ENCODE assay signal across 1 cellular context in the genomic region with DNA sequence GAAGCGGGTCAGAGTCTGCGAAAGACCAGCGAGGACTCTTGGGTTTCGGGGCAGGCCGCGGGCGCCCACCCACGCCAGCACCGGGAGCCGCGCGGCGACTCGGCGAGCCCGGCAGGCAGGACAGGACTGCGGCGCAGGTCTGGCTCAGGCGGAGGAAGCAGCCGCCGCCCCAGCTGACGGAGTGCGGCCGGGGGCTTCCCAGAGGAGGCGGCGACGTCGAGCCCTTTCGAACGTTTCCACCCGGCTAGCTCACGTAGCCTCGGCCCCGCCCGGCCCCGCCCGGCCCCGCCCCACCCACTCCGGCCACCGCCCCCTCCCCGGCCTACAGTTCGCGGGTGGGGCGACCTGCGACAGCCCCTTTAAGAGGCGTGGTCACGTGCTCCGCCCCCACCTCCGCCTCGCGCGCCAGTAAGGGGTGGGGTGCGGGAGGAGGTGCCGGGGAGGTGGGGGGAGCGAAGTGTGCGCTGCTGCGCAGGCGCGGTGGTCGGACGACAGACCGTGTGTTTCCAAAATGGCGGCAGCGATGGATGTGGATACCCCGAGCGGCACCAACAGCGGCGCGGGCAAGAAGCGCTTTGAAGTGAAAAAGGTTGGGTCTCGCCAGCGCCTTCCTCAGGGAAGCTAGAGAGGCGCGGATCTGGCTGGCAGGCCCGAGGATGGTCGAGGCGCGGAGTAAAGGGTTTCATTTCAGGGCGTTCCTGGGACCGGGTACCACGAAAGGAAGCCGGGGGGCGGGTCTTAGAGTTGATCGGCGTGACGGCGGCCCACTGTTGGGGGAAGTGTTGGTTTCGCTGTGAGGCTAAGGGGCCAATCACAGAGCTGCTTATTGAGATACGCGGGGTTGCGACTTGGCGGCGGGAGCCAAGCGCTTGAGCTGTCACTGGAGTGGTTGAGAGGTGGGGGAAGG.
TF ChIP-seq lines count a peak whose summit lies in the region.

A gene (plus strand): TSS at position 491 of the 907 bp plus-strand sequence. CDS start 21 bp downstream, at position 512.

TF ChIP-seq in K562, 482 proteins besides CTCF, POLR2A, EP300 and RAD21 (continued from another document and continues in another):
- TF ChIP-seq, protein P1, sequence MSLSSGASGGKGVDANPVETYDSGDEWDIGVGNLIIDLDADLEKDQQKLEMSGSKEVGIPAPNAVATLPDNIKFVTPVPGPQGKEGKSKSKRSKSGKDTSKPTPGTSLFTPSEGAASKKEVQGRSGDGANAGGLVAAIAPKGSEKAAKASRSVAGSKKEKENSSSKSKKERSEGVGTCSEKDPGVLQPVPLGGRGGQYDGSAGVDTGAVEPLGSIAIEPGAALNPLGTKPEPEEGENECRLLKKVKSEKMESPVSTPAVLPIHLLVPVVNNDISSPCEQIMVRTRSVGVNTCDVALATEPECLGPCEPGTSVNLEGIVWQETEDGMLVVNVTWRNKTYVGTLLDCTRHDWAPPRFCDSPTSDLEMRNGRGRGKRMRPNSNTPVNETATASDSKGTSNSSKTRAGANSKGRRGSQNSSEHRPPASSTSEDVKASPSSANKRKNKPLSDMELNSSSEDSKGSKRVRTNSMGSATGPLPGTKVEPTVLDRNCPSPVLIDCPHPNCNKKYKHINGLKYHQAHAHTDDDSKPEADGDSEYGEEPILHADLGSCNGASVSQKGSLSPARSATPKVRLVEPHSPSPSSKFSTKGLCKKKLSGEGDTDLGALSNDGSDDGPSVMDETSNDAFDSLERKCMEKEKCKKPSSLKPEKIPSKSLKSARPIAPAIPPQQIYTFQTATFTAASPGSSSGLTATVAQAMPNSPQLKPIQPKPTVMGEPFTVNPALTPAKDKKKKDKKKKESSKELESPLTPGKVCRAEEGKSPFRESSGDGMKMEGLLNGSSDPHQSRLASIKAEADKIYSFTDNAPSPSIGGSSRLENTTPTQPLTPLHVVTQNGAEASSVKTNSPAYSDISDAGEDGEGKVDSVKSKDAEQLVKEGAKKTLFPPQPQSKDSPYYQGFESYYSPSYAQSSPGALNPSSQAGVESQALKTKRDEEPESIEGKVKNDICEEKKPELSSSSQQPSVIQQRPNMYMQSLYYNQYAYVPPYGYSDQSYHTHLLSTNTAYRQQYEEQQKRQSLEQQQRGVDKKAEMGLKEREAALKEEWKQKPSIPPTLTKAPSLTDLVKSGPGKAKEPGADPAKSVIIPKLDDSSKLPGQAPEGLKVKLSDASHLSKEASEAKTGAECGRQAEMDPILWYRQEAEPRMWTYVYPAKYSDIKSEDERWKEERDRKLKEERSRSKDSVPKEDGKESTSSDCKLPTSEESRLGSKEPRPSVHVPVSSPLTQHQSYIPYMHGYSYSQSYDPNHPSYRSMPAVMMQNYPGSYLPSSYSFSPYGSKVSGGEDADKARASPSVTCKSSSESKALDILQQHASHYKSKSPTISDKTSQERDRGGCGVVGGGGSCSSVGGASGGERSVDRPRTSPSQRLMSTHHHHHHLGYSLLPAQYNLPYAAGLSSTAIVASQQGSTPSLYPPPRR (CRISPR knock-in tag; IDR thresholded peaks at IDR 0.05; ENCODE audit: borderline replicate concordance): no peak
- TF ChIP-seq PHB (CRISPR knock-in tag; IDR thresholded peaks at IDR 0.05) (no peak), NCOA6 (IDR thresholded peaks at IDR 0.05) (no peak), NCOR1 (IDR thresholded peaks at IDR 0.05) (no peak; the same call in 1 of the 2 replicates), KLF16 (IDR thresholded peaks at IDR 0.05) (no peak), RNF2 (IDR thresholded peaks at IDR 0.05) (no peak), YBX1 (IDR thresholded peaks at IDR 0.05) (no peak), HNRNPH1 (optimal IDR thresholded peaks at IDR 0.05; ENCODE audit: low read depth, low read length) (no peak), ZBTB8A (IDR thresholded peaks at IDR 0.05; ENCODE audit: partially characterized antibody) (no peak), SMARCB1 (IDR thresholded peaks at IDR 0.05; ENCODE audit: insufficient read length, low read depth) (no peak), FOXM1 (IDR thresholded peaks at IDR 0.05; ENCODE audit: low read depth) (no peak), FOXM1 (CRISPR knock-in tag; IDR thresholded peaks at IDR 0.05; ENCODE audit: low read depth) (no peak), DNMT1 (IDR thresholded peaks at IDR 0.05) (no peak), SPI1 (IDR thresholded peaks at IDR 0.05; ENCODE audit: borderline replicate concordance, low read depth, low read length) (no peak), MCM5 (IDR thresholded peaks at IDR 0.05; ENCODE audit: low read depth) (no peak), ZNF431 (CRISPR knock-in tag; IDR thresholded peaks at IDR 0.05) (no peak), SAP30 (IDR thresholded peaks at IDR 0.05; ENCODE audit: borderline replicate concordance, insufficient read depth, low read depth, low read length, poor library complexity, severe bottlenecking) (peak; percentile 42), SMARCE1 (IDR thresholded peaks at IDR 0.05) (no peak), SETDB1 (IDR thresholded peaks at IDR 0.05; ENCODE audit: low read length) (no peak), ZBED1 (IDR thresholded peaks at IDR 0.05) (no peak; the same call in 1 of the 2 replicates), ZNF239 (CRISPR knock-in tag; IDR thresholded peaks at IDR 0.05) (no peak), FOXP1 (CRISPR knock-in tag; IDR thresholded peaks at IDR 0.05) (0 out of 2 replicates have a peak, but pooled peaks have one; percentile 37), TCF7L2 (IDR thresholded peaks at IDR 0.05; ENCODE audit: low read depth, low read length) (no peak), SRSF9 (IDR thresholded peaks at IDR 0.05; ENCODE audit: borderline replicate concordance, low read depth, low read length) (no peak), ETV6 (IDR thresholded peaks at IDR 0.05; ENCODE audit: borderline replicate concordance in 1 of 2, low read depth in 2 of 2, low read length in 1 of 2) (no peak), ETV6 (CRISPR knock-in tag; IDR thresholded peaks at IDR 0.05; ENCODE audit: borderline replicate concordance) (no peak), POU5F1 (IDR thresholded peaks at IDR 0.05; ENCODE audit: borderline replicate concordance, low read depth, low read length, partially characterized antibody) (no peak), ZSCAN32 (CRISPR knock-in tag; IDR thresholded peaks at IDR 0.05) (no peak), ZNF764 (CRISPR knock-in tag; IDR thresholded peaks at IDR 0.05; ENCODE audit: low read depth) (no peak), SMC3 (conservative IDR thresholded peaks at IDR 0.05; ENCODE audit: insufficient read depth, low read depth, low read length) (no peak), KDM1A (IDR thresholded peaks at IDR 0.05) (no peak), COPS2 (conservative IDR thresholded peaks at IDR 0.05) (no peak), BRCA1 (IDR thresholded peaks at IDR 0.05) (no peak), BRCA1 (CRISPR knock-in tag; IDR thresholded peaks at IDR 0.05) (no peak), DMBX1 (CRISPR knock-in tag; IDR thresholded peaks at IDR 0.05; ENCODE audit: borderline replicate concordance) (no peak), ARHGAP35 (IDR thresholded peaks at IDR 0.05; ENCODE audit: partially characterized antibody) (no peak), NFE2L1 (tag; IDR thresholded peaks at IDR 0.05; ENCODE audit: borderline replicate concordance, low read depth) (no peak), ZNF3 (CRISPR knock-in tag; IDR thresholded peaks at IDR 0.05) (no peak), TCF3 (CRISPR knock-in tag; IDR thresholded peaks at IDR 0.05) (no peak), PHTF2 (CRISPR knock-in tag; IDR thresholded peaks at IDR 0.05) (no peak), NR2C2 (CRISPR knock-in tag; IDR thresholded peaks at IDR 0.05) (no peak), NR2C2 (tag; IDR thresholded peaks at IDR 0.05) (peak; percentile 97), FOSL1 (tag; conservative IDR thresholded peaks at IDR 0.05) (no peak), NFXL1 (CRISPR knock-in tag; IDR thresholded peaks at IDR 0.05) (no peak)
- TF ChIP-seq, protein P2, sequence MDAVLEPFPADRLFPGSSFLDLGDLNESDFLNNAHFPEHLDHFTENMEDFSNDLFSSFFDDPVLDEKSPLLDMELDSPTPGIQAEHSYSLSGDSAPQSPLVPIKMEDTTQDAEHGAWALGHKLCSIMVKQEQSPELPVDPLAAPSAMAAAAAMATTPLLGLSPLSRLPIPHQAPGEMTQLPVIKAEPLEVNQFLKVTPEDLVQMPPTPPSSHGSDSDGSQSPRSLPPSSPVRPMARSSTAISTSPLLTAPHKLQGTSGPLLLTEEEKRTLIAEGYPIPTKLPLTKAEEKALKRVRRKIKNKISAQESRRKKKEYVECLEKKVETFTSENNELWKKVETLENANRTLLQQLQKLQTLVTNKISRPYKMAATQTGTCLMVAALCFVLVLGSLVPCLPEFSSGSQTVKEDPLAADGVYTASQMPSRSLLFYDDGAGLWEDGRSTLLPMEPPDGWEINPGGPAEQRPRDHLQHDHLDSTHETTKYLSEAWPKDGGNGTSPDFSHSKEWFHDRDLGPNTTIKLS (IDR thresholded peaks at IDR 0.05; ENCODE audit: borderline replicate concordance, low read depth): peak; percentile 25; the same call in 1 of the 2 replicates
- TF ChIP-seq, protein P3, sequence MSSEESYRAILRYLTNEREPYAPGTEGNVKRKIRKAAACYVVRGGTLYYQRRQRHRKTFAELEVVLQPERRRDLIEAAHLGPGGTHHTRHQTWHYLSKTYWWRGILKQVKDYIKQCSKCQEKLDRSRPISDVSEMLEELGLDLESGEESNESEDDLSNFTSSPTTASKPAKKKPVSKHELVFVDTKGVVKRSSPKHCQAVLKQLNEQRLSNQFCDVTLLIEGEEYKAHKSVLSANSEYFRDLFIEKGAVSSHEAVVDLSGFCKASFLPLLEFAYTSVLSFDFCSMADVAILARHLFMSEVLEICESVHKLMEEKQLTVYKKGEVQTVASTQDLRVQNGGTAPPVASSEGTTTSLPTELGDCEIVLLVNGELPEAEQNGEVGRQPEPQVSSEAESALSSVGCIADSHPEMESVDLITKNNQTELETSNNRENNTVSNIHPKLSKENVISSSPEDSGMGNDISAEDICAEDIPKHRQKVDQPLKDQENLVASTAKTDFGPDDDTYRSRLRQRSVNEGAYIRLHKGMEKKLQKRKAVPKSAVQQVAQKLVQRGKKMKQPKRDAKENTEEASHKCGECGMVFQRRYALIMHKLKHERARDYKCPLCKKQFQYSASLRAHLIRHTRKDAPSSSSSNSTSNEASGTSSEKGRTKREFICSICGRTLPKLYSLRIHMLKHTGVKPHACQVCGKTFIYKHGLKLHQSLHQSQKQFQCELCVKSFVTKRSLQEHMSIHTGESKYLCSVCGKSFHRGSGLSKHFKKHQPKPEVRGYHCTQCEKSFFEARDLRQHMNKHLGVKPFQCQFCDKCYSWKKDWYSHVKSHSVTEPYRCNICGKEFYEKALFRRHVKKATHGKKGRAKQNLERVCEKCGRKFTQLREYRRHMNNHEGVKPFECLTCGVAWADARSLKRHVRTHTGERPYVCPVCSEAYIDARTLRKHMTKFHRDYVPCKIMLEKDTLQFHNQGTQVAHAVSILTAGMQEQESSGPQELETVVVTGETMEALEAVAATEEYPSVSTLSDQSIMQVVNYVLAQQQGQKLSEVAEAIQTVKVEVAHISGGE (CRISPR knock-in tag; IDR thresholded peaks at IDR 0.05): no peak
- TF ChIP-seq, protein P4, sequence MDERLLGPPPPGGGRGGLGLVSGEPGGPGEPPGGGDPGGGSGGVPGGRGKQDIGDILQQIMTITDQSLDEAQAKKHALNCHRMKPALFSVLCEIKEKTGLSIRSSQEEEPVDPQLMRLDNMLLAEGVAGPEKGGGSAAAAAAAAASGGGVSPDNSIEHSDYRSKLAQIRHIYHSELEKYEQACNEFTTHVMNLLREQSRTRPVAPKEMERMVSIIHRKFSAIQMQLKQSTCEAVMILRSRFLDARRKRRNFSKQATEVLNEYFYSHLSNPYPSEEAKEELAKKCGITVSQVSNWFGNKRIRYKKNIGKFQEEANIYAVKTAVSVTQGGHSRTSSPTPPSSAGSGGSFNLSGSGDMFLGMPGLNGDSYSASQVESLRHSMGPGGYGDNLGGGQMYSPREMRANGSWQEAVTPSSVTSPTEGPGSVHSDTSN (CRISPR knock-in tag; IDR thresholded peaks at IDR 0.05; ENCODE audit: low read depth): peak; percentile 56
- TF ChIP-seq, protein P4 (tag; conservative IDR thresholded peaks at IDR 0.05; ENCODE audit: low read depth): peak; percentile 96
- TF ChIP-seq, protein P5, sequence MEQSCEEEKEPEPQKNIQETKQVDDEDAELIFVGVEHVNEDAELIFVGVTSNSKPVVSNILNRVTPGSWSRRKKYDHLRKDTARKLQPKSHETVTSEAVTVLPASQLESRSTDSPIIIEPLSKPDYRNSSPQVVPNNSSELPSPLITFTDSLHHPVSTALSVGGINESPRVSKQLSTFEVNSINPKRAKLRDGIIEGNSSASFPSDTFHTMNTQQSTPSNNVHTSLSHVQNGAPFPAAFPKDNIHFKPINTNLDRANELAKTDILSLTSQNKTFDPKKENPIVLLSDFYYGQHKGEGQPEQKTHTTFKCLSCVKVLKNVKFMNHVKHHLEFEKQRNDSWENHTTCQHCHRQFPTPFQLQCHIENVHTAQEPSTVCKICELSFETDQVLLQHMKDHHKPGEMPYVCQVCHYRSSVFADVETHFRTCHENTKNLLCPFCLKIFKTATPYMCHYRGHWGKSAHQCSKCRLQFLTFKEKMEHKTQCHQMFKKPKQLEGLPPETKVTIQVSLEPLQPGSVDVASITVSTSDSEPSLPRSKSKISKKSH (CRISPR knock-in tag; IDR thresholded peaks at IDR 0.05): no peak
- TF ChIP-seq, protein P6, sequence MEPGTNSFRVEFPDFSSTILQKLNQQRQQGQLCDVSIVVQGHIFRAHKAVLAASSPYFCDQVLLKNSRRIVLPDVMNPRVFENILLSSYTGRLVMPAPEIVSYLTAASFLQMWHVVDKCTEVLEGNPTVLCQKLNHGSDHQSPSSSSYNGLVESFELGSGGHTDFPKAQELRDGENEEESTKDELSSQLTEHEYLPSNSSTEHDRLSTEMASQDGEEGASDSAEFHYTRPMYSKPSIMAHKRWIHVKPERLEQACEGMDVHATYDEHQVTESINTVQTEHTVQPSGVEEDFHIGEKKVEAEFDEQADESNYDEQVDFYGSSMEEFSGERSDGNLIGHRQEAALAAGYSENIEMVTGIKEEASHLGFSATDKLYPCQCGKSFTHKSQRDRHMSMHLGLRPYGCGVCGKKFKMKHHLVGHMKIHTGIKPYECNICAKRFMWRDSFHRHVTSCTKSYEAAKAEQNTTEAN (CRISPR knock-in tag; IDR thresholded peaks at IDR 0.05): no peak
- TF ChIP-seq, protein P7, sequence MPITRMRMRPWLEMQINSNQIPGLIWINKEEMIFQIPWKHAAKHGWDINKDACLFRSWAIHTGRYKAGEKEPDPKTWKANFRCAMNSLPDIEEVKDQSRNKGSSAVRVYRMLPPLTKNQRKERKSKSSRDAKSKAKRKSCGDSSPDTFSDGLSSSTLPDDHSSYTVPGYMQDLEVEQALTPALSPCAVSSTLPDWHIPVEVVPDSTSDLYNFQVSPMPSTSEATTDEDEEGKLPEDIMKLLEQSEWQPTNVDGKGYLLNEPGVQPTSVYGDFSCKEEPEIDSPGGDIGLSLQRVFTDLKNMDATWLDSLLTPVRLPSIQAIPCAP (CRISPR knock-in tag; IDR thresholded peaks at IDR 0.05; ENCODE audit: borderline replicate concordance): no peak
- TF ChIP-seq, protein P8, sequence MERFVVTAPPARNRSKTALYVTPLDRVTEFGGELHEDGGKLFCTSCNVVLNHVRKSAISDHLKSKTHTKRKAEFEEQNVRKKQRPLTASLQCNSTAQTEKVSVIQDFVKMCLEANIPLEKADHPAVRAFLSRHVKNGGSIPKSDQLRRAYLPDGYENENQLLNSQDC (CRISPR knock-in tag; IDR thresholded peaks at IDR 0.05): no peak
